In genomic region chr22:45349916-45350315, GRCh38 we compare ENCODE assay signal across 38 cellular contexts.
"Had no signal": no experiment of that assay in that cellular context is flagged by ENCODE, and none has a peak within 500 bp of the region (broad histone marks: within the 10 kb centered on the region; RNA-seq: fewer than 3 reads in every experiment).

No MANE protein-coding gene starts in this region.

- H3K9me3 Mint-ChIP-seq: activated naive CD4-positive, alpha-beta T cell treated with anti-CD3 and anti-CD28 coated beads for 36 hours; activated naive CD4-positive, alpha-beta T cell treated with anti-CD3 and anti-CD28 coated beads, Interleukin-2, amount 10 ng/mL, durations not matched to agents 7 days and 5 days; activated naive CD4-positive, alpha-beta T cell treated with anti-CD3 and anti-CD28 coated beads, Interleukin-2, amount 50 U/mL, for 24 hours; activated naive CD4-positive, alpha-beta T cell treated with anti-CD3 and anti-CD28 coated beads, Interleukin-2, amount 50 U/mL, for 72 hours; activated naive CD8-positive, alpha-beta T cell treated with anti-CD3 and anti-CD28 coated beads for 36 hours; activated naive CD8-positive, alpha-beta T cell treated with anti-CD3 and anti-CD28 coated beads, Interleukin-2, amount 10 ng/mL, durations not matched to agents 7 days and 5 days; activated naive CD8-positive, alpha-beta T cell treated with anti-CD3 and anti-CD28 coated beads, Interleukin-2, amount 50 U/mL, for 24 hours; activated T-cell treated with anti-CD3 and anti-CD28 coated beads, Interleukin-2, amount 50 U/mL, for 24 hours; activated T-cell treated with anti-CD3 and anti-CD28 coated beads, Interleukin-2, amount 50 U/mL, for 4 hours; activated T-helper 1 cell treated with anti-CD3 and anti-CD28 coated beads, Interleukin-12 subunit alpha, Interleukin-12 subunit beta, Interleukin-2, Interleukin-4 antibody, amounts not matched to agents 30 ng/mL and 10 ng/mL and 1 ng/mL, durations not matched to agents 14 hours and 24 hours and 36 hours; activated T-helper 17 cell treated with anti-CD3 and anti-CD28 coated beads, Interleukin-2, amount 50 U/mL, for 72 hours; activated T-helper 2 cell treated with anti-CD3 and anti-CD28 coated beads, Interferon-gamma antibody, Interleukin-2, Interleukin-4, amounts not matched to agents 10 μg/mL and 5 μg/mL and 100 μg/mL, durations not matched to agents 14 hours and 24 hours and 36 hours; brain; central memory CD8-positive, alpha-beta T cell had no signal

- ATAC-seq: activated naive CD4-positive, alpha-beta T cell treated with anti-CD3 and anti-CD28 coated beads, Interleukin-2, amount 50 U/mL, for 72 hours; activated naive CD8-positive, alpha-beta T cell treated with anti-CD3 and anti-CD28 coated beads, Interleukin-2, amount 50 U/mL, for 24 hours; activated T-cell treated with anti-CD3 and anti-CD28 coated beads, Interleukin-2, amount 50 U/mL, for 4 hours; activated T-cell treated with anti-CD3 and anti-CD28 coated beads, Interleukin-2, amount 50 U/mL, for 72 hours; activated T-helper 17 cell treated with anti-CD3 and anti-CD28 coated beads, Interleukin-2, amount 50 U/mL, for 72 hours; body of pancreas had no signal

- H3K27ac Mint-ChIP-seq: activated naive CD4-positive, alpha-beta T cell treated with anti-CD3 and anti-CD28 coated beads for 36 hours; activated naive CD4-positive, alpha-beta T cell treated with anti-CD3 and anti-CD28 coated beads, Interleukin-2, amount 10 ng/mL, durations not matched to agents 7 days and 5 days; activated naive CD4-positive, alpha-beta T cell treated with anti-CD3 and anti-CD28 coated beads, Interleukin-2, amount 50 U/mL, for 24 hours; activated naive CD4-positive, alpha-beta T cell treated with anti-CD3 and anti-CD28 coated beads, Interleukin-2, amount 50 U/mL, for 72 hours; activated naive CD8-positive, alpha-beta T cell; activated naive CD8-positive, alpha-beta T cell treated with anti-CD3 and anti-CD28 coated beads for 36 hours; activated naive CD8-positive, alpha-beta T cell treated with anti-CD3 and anti-CD28 coated beads, Interleukin-2, amount 10 ng/mL, durations not matched to agents 7 days and 5 days; activated naive CD8-positive, alpha-beta T cell treated with anti-CD3 and anti-CD28 coated beads, Interleukin-2, amount 50 U/mL, for 24 hours; activated T-cell treated with anti-CD3 and anti-CD28 coated beads, Interleukin-2, amount 50 U/mL, for 24 hours; activated T-cell treated with anti-CD3 and anti-CD28 coated beads, Interleukin-2, amount 50 U/mL, for 72 hours; activated T-helper 1 cell treated with anti-CD3 and anti-CD28 coated beads, Interleukin-12 subunit alpha, Interleukin-12 subunit beta, Interleukin-2, Interleukin-4 antibody, amounts not matched to agents 30 ng/mL and 10 ng/mL and 1 ng/mL, durations not matched to agents 14 hours and 24 hours and 36 hours; activated T-helper 17 cell treated with anti-CD3 and anti-CD28 coated beads, Interleukin-2, amount 50 U/mL, for 72 hours; activated T-helper 2 cell treated with anti-CD3 and anti-CD28 coated beads, Interferon-gamma antibody, Interleukin-2, Interleukin-4, amounts not matched to agents 10 μg/mL and 5 μg/mL and 100 μg/mL, durations not matched to agents 14 hours and 24 hours and 36 hours; brain had no signal

- H3K36me3 Mint-ChIP-seq: activated naive CD4-positive, alpha-beta T cell treated with anti-CD3 and anti-CD28 coated beads, Interleukin-2, amount 50 U/mL, for 72 hours; activated naive CD8-positive, alpha-beta T cell treated with anti-CD3 and anti-CD28 coated beads for 36 hours had no signal

- H3K4me3 ChIP-seq: adrenal gland, ascending aorta, body of pancreas, breast epithelium, cardiac muscle cell had no signal

- H3K4me3 Mint-ChIP-seq: activated naive CD4-positive, alpha-beta T cell treated with anti-CD3 and anti-CD28 coated beads for 36 hours; activated naive CD4-positive, alpha-beta T cell treated with anti-CD3 and anti-CD28 coated beads, Interleukin-2, amount 10 ng/mL, durations not matched to agents 7 days and 5 days; activated naive CD4-positive, alpha-beta T cell treated with anti-CD3 and anti-CD28 coated beads, Interleukin-2, amount 50 U/mL, for 24 hours; activated naive CD8-positive, alpha-beta T cell; activated naive CD8-positive, alpha-beta T cell treated with anti-CD3 and anti-CD28 coated beads for 36 hours; activated naive CD8-positive, alpha-beta T cell treated with anti-CD3 and anti-CD28 coated beads, Interleukin-2, amount 10 ng/mL, durations not matched to agents 7 days and 5 days; activated naive CD8-positive, alpha-beta T cell treated with anti-CD3 and anti-CD28 coated beads, Interleukin-2, amount 50 U/mL, for 24 hours; activated T-cell treated with anti-CD3 and anti-CD28 coated beads, Interleukin-2, amount 50 U/mL, for 24 hours; activated T-cell treated with anti-CD3 and anti-CD28 coated beads, Interleukin-2, amount 50 U/mL, for 4 hours; activated T-cell treated with anti-CD3 and anti-CD28 coated beads, Interleukin-2, amount 50 U/mL, for 72 hours; activated T-helper 1 cell treated with anti-CD3 and anti-CD28 coated beads, Interleukin-12 subunit alpha, Interleukin-12 subunit beta, Interleukin-2, Interleukin-4 antibody, amounts not matched to agents 30 ng/mL and 10 ng/mL and 1 ng/mL, durations not matched to agents 14 hours and 24 hours and 36 hours; activated T-helper 17 cell treated with anti-CD3 and anti-CD28 coated beads, Interleukin-2, amount 50 U/mL, for 72 hours; brain; central memory CD8-positive, alpha-beta T cell had no signal

- H3K4me1 ChIP-seq: adrenal gland, ascending aorta, body of pancreas, breast epithelium had no signal

- DNase-seq: activated effector memory CD4-positive, alpha-beta T cell treated with anti-CD3 and anti-CD28 coated beads, Interleukin-2, amount 50 U/mL, for 16 hours; activated effector memory CD4-positive, alpha-beta T cell treated with Interleukin-2 at 50 U/mL for 16 hours; activated gamma-delta T cell; activated gamma-delta T cell treated with Interleukin-2 at 50 U/mL for 16 hours; activated naive CD4-positive, alpha-beta T cell; activated naive CD4-positive, alpha-beta T cell treated with anti-CD3 and anti-CD28 coated beads for 36 hours; activated naive CD4-positive, alpha-beta T cell treated with anti-CD3 and anti-CD28 coated beads, Interleukin-2, amount 10 ng/mL, durations not matched to agents 7 days and 5 days; activated naive CD4-positive, alpha-beta T cell treated with anti-CD3 and anti-CD28 coated beads, Interleukin-2, amount 50 U/mL, for 16 hours; activated naive CD4-positive, alpha-beta T cell treated with Interleukin-2 at 50 U/mL for 16 hours; activated naive CD8-positive, alpha-beta T cell treated with anti-CD3 and anti-CD28 coated beads for 36 hours; activated naive CD8-positive, alpha-beta T cell treated with anti-CD3 and anti-CD28 coated beads, Interleukin-2, amount 10 ng/mL, durations not matched to agents 7 days and 5 days; activated naive CD8-positive, alpha-beta T cell treated with anti-CD3 and anti-CD28 coated beads, Interleukin-2, amount 50 U/mL, for 24 hours; activated T-cell treated with anti-CD3 and anti-CD28 coated beads, Interleukin-2, amount 50 U/mL, for 1 hour; activated T-cell treated with anti-CD3 and anti-CD28 coated beads, Interleukin-2, amount 50 U/mL, for 24 hours; activated T-cell treated with anti-CD3 and anti-CD28 coated beads, Interleukin-2, amount 50 U/mL, for 4 hours; activated T-cell treated with anti-CD3 and anti-CD28 coated beads, Interleukin-2, amount 50 U/mL, for 48 hours; activated T-cell treated with anti-CD3 and anti-CD28 coated beads, Interleukin-2, amount 50 U/mL, for 72 hours; adrenal gland; amniotic stem cell; amygdala; anterior cingulate cortex; aorta; body of pancreas; brain microvascular endothelial cell; caudate nucleus; central memory CD4-positive, alpha-beta T cell; cerebellar nuclear complex had no signal

- H3K36me3 ChIP-seq: adrenal gland, brain microvascular endothelial cell, breast epithelium, cardiac muscle cell had no signal

- H3K27me3 ChIP-seq: adrenal gland, ascending aorta, body of pancreas, brain microvascular endothelial cell, breast epithelium, cardiac muscle cell had no signal

- H3K4me1 Mint-ChIP-seq: brain; central memory CD8-positive, alpha-beta T cell had no signal

- H3K9me3 ChIP-seq: adrenal gland, ascending aorta, body of pancreas, breast epithelium had no signal

- H3K27me3 Mint-ChIP-seq: activated naive CD4-positive, alpha-beta T cell treated with anti-CD3 and anti-CD28 coated beads, Interleukin-2, amount 10 ng/mL, durations not matched to agents 7 days and 5 days; activated naive CD4-positive, alpha-beta T cell treated with anti-CD3 and anti-CD28 coated beads, Interleukin-2, amount 50 U/mL, for 24 hours; activated naive CD8-positive, alpha-beta T cell; activated naive CD8-positive, alpha-beta T cell treated with anti-CD3 and anti-CD28 coated beads for 36 hours; activated naive CD8-positive, alpha-beta T cell treated with anti-CD3 and anti-CD28 coated beads, Interleukin-2, amount 10 ng/mL, durations not matched to agents 7 days and 5 days; activated naive CD8-positive, alpha-beta T cell treated with anti-CD3 and anti-CD28 coated beads, Interleukin-2, amount 50 U/mL, for 24 hours; activated T-cell treated with anti-CD3 and anti-CD28 coated beads, Interleukin-2, amount 50 U/mL, for 24 hours; activated T-helper 17 cell treated with anti-CD3 and anti-CD28 coated beads, Interleukin-2, amount 50 U/mL, for 72 hours; brain; central memory CD8-positive, alpha-beta T cell had no signal

- H3K27ac ChIP-seq: adrenal gland, ascending aorta, body of pancreas, brain microvascular endothelial cell, breast epithelium, cardiac muscle cell had no signal
